In the genomic region with DNA sequence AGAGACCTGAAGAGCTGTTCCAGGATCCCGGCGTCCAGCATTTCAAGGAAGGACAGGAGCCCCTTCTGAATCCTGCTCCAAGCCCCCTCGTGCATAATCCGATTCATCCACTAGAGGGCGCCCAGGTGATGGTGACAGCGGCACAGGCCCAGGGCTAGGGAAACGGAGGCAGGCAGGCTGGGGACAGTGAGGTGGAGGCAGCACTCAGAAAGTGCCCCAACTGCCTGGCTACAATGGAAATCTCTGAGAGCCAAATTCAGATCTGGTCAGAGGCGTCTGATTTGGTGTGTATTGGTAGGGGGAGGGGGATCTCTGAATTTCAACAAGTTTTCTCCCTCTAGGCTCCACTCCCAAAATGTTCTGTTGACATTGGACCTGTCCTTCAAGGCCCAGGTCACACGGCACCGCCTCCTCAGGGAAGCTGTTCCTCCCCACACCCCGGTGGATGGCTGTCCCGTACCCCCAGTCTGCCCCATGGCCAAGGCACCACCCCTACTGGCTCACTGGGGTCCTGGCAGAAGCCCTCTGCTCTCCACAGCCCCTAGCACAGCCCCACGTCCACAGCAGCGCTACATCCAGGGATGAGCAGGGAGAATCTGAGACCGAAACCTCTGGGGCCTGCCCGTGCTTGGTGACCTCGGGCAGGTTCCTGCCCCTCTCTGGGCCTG, we compare ENCODE assay signal across 8 cellular contexts.
A peak's percentile ranks its signal among the peaks of the same experiment; 100 is the strongest.
DNase-seq lines count a peak whose midpoint lies in the region; ATAC-seq and TF ChIP-seq lines count a peak whose summit lies in the region.

No MANE protein-coding gene starts in this region.

- H3K36me3 Mint-ChIP-seq in activated T-cell treated with anti-CD3 and anti-CD28 coated beads, Interleukin-2, amount 50 U/mL, for 72 hours (ENCODE audit: insufficient read depth in 2 of 2) = no peaks in the 10 kb centered on the region

- H3K27ac ChIP-seq in suprapubic skin = no peak overlapping the region

- DNase-seq in AG08396 (ENCODE audit: low spot score) (peak; percentile 86), GM19238 (ENCODE audit: insufficient read length, low spot score) (peak; percentile 71), OCI-M1 (lab: John Stamatoyannopoulos, UW) (peak; percentile 90), fibroblast of pulmonary artery (ENCODE audit: low read depth) (peak; percentile 46), occipital lobe (lab: John Stamatoyannopoulos, UW) (peak; percentile 27), suprapubic skin (ENCODE audit: low spot score in 2 of 2) (peak; percentile 66 to 75), GF-D8 (lab: John Stamatoyannopoulos, UW) (no peak)
- DNase-seq in activated T-cell treated with anti-CD3 and anti-CD28 coated beads, Interleukin-2, amount 50 U/mL, for 72 hours = peak; percentile 75 to 80

- peak; percentile 84 for TF ChIP-seq CTCF in fibroblast of pulmonary artery (IDR thresholded peaks at IDR 0.05; ENCODE audit: low read length, missing control alignments)
- peak; percentile 62 to 85 for TF ChIP-seq CTCF in suprapubic skin (IDR thresholded peaks at IDR 0.05)

- ATAC-seq in activated T-cell treated with anti-CD3 and anti-CD28 coated beads, Interleukin-2, amount 50 U/mL, for 72 hours (replicated peaks in 1 of 2) = peak; percentile 76 to 78

- no peaks in the 10 kb centered on the region for H3K27me3 ChIP-seq in suprapubic skin

- H3K9me3 ChIP-seq in suprapubic skin = no peaks in the 10 kb centered on the region

- no peaks in the 10 kb centered on the region for H3K27me3 Mint-ChIP-seq in activated T-cell treated with anti-CD3 and anti-CD28 coated beads, Interleukin-2, amount 50 U/mL, for 72 hours (ENCODE audit: low read depth)

- H3K27ac Mint-ChIP-seq in activated T-cell treated with anti-CD3 and anti-CD28 coated beads, Interleukin-2, amount 50 U/mL, for 72 hours = no peak overlapping the region

- H3K4me3 ChIP-seq in fibroblast of pulmonary artery (replicated peaks; ENCODE audit: low read depth, low read length) (no peak overlapping the region), suprapubic skin (no peak overlapping the region)

- H3K9me3 Mint-ChIP-seq in activated T-cell treated with anti-CD3 and anti-CD28 coated beads, Interleukin-2, amount 50 U/mL, for 72 hours = no peaks in the 10 kb centered on the region

- no peak for TF ChIP-seq POLR2A in suprapubic skin (IDR thresholded peaks at IDR 0.05)

- WGBS in suprapubic skin = 40% methylated on average over 14 of the region's 17 CpGs

- H3K4me3 Mint-ChIP-seq in activated T-cell treated with anti-CD3 and anti-CD28 coated beads, Interleukin-2, amount 50 U/mL, for 72 hours = no peak overlapping the region

- no peak for TF ChIP-seq EP300 in suprapubic skin (IDR thresholded peaks at IDR 0.05)

- no peaks in the 10 kb centered on the region for H3K4me1 Mint-ChIP-seq in activated T-cell treated with anti-CD3 and anti-CD28 coated beads, Interleukin-2, amount 50 U/mL, for 72 hours (ENCODE audit: low read depth)

- H3K36me3 ChIP-seq in suprapubic skin = peaks cover 25% of the 10 kb centered on the region

- H3K4me1 ChIP-seq in suprapubic skin = peaks cover 5% of the 10 kb centered on the region
